ENCODE assay signal across 11 cellular contexts in the genomic region with DNA sequence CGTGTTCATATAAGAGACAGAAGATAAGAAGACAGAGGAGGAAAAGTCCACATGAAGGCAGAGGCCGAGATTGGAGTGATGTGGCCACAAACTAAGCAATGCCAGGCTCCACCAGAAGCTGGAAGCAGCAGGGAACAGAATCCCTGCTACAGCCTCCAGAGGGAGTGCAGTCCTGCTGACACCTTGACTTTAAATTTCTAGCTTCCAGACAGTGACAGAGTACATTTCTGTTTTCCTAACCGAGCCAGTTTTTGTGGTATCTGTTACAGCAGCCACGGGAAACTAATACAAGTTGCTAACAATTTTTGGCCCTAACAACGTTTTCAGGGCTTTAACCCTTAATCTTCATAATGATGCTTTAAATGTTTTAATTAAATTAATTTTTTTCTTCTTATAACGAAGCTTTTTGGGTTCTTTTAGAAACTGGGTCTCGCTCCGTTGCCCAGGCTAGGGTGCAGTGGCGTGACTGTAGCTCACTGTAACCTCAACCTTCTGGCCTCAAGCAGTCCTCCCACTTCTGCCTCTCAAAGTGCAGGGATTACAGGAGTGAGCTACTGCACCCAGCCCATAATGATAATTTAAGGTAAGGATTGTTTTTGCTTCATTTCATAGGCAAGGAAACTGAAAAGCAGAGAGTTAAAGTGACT.
DNase-seq lines count a peak whose midpoint lies in the region; ATAC-seq and TF ChIP-seq lines count a peak whose summit lies in the region.
"Had no signal": no experiment of that assay in that cellular context is flagged by ENCODE, and none has a peak within 500 bp of the region (broad histone marks: within the 10 kb centered on the region; RNA-seq: fewer than 3 reads in every experiment).

No MANE protein-coding gene starts in this region.

- H3K9me3 ChIP-seq in Loucy (ENCODE audit: insufficient read depth, low read depth, low read length), result no peaks in the 10 kb centered on the region
- H3K9me3 ChIP-seq in endodermal cell (ENCODE audit: control insufficient read depth, low read length), result peaks cover 4% of the 10 kb centered on the region
- no peaks in the 10 kb centered on the region for H3K9me3 ChIP-seq in ascending aorta
- H3K9me3 ChIP-seq: SJSA1 had no signal

- no peak overlapping the region for H3K4me3 Mint-ChIP-seq in endodermal cell
- H3K4me3 Mint-ChIP-seq: stimulated activated naive CD8-positive, alpha-beta T cell treated with anti-CD3 and anti-CD28 coated beads, Interleukin-15, Interleukin-2, amounts not matched to agents 100 ng/mL and 50 ng/mL, for 24 hours had no signal

- no peak overlapping the region for H2AFZ ChIP-seq in Loucy (ENCODE audit: low read length)

- H3K9ac ChIP-seq in Loucy (ENCODE audit: low read depth, low read length, poor library complexity, severe bottlenecking) (peak overlapping the region; percentile 30), endodermal cell (ENCODE audit: extremely low read depth, low read length, poor library complexity, severe bottlenecking) (no peak overlapping the region)

- no peaks in the 10 kb centered on the region for H3F3A ChIP-seq in Loucy (ENCODE audit: low read depth)

- H3K9me2 ChIP-seq in Loucy (replicated peaks; ENCODE audit: low read depth, low read length), result no peaks in the 10 kb centered on the region

- 85 to 96% methylated on average over 8 to 9 of the region's 9 CpGs for WGBS in endodermal cell (ENCODE audit: insufficient coverage in 1 of 2, insufficient read length in 1 of 2), 2 experiments

- H3K4me2 ChIP-seq in Loucy (ENCODE audit: low read depth, low read length, poor library complexity, severe bottlenecking), result peak overlapping the region; percentile 78

- intact Hi-C loops in ascending aorta (cut with DNase I), result no loop called here

- H3K36me3 ChIP-seq in Loucy (ENCODE audit: insufficient read depth, low read length) (no peaks in the 10 kb centered on the region), endodermal cell (ENCODE audit: control insufficient read depth, insufficient read depth, low read length) (no peaks in the 10 kb centered on the region), ascending aorta (no peaks in the 10 kb centered on the region)
- H3K36me3 ChIP-seq: SJSA1 had no signal

- no peak for ATAC-seq in HG03378 (IDR thresholded peaks at IDR 0.05; ENCODE audit: unreplicated experiment)

- DNase-seq in ELF-1 (ENCODE audit: low read depth, low spot score) (peak; percentile 53), endodermal cell (peak; percentile 70), myocyte (ENCODE audit: low read depth) (peak; percentile 18), SW 1271 (lab: John Stamatoyannopoulos, UW) (no peak), ascending aorta (ENCODE audit: low spot score in 2 of 2) (no peak), activated T-cell treated with anti-CD3 and anti-CD28 coated beads for 4 hours (no peak)
- DNase-seq: NCI-H1436 had no signal

- H3K4me1 Mint-ChIP-seq in endodermal cell, result peaks cover 4% of the 10 kb centered on the region

- peaks cover 85% of the 10 kb centered on the region for H3K4me1 ChIP-seq in Loucy (ENCODE audit: insufficient read depth, low read length, poor library complexity, severe bottlenecking)
- H3K4me1 ChIP-seq in endodermal cell (ENCODE audit: control insufficient read depth, insufficient read depth, low read length), result no peaks in the 10 kb centered on the region
- H3K4me1 ChIP-seq in ascending aorta, result no peaks in the 10 kb centered on the region

- no peaks in the 10 kb centered on the region for H4K20me1 ChIP-seq in Loucy (ENCODE audit: insufficient read depth, low read length, poor library complexity, severe bottlenecking)

- peaks cover 1% of the 10 kb centered on the region for H3K36me3 Mint-ChIP-seq in endodermal cell (ENCODE audit: low read depth)

- H3K79me2 ChIP-seq in Loucy (ENCODE audit: insufficient read depth, low read length), result no peaks in the 10 kb centered on the region

- H3K9me3 Mint-ChIP-seq in endodermal cell, result peaks cover 5% of the 10 kb centered on the region

- no peaks in the 10 kb centered on the region for H3K27me3 ChIP-seq in Loucy (ENCODE audit: insufficient read depth, low read length, poor library complexity, severe bottlenecking)
- H3K27me3 ChIP-seq in endodermal cell (ENCODE audit: control insufficient read depth, insufficient read depth, low read length, poor library complexity, severe bottlenecking), result no peaks in the 10 kb centered on the region
- no peaks in the 10 kb centered on the region for H3K27me3 ChIP-seq in ascending aorta
- H3K27me3 ChIP-seq: SJSA1 had no signal

- H3K4me3 ChIP-seq in Loucy (ENCODE audit: low read length, poor library complexity, severe bottlenecking) (peak overlapping the region; percentile 24), endodermal cell (ENCODE audit: low read length) (no peak overlapping the region), ascending aorta (no peak overlapping the region)
- H3K4me3 ChIP-seq: SJSA1 had no signal

- H3K27ac ChIP-seq in endodermal cell (ENCODE audit: low read depth, low read length), result no peak overlapping the region
- H3K27ac ChIP-seq in ascending aorta, result no peak overlapping the region
- H3K27ac ChIP-seq: SJSA1 had no signal

- TF ChIP-seq CTCF in Loucy (conservative IDR thresholded peaks at IDR 0.05; ENCODE audit: low read length) (peak; percentile 19; the same call in 1 of the 2 replicates), endodermal cell (conservative IDR thresholded peaks at IDR 0.05) (peak; percentile 80), ascending aorta (IDR thresholded peaks at IDR 0.05) (peak in 1 of 3 experiments; percentile 18)

- H3K27ac Mint-ChIP-seq in endodermal cell, result no peak overlapping the region
- H3K27ac Mint-ChIP-seq: stimulated activated naive CD8-positive, alpha-beta T cell treated with anti-CD3 and anti-CD28 coated beads, Interleukin-15, Interleukin-2, amounts not matched to agents 100 ng/mL and 50 ng/mL, for 24 hours had no signal

- H3K27me3 Mint-ChIP-seq in endodermal cell (ENCODE audit: insufficient read depth), result peaks cover 2% of the 10 kb centered on the region

Comparison
In these comparisons a context has a peak if more than half of its experiments do, and no peak if none do; other contexts are left out.
1. DNase-seq: peak in ELF-1 (single experiment), endodermal cell (single experiment) and myocyte (single experiment); none in SW 1271 (0 of 2), ascending aorta (0 of 2) and activated T-cell treated with anti-CD3 and anti-CD28 coated beads for 4 hours (single experiment).